Comparison of ENCODE assay signal across 8 cellular contexts in genomic region chr20:50193169-50193850, GRCh38. TPM values are rescaled to one million over a fixed set of nuclear protein-coding genes. Genes with fewer than 3 reads are reported as not detected.
A peak's percentile ranks its signal among the peaks of the same experiment; 100 is the strongest.
DNase-seq lines count a peak whose midpoint lies in the region; ATAC-seq and TF ChIP-seq lines count a peak whose summit lies in the region.

No MANE protein-coding gene starts in this region.

- H3K27ac Mint-ChIP-seq in T-cell, result peak overlapping the region; percentile 48 to 96

- peak overlapping the region; percentile 87 to 95 (median 94) for H3K4me3 Mint-ChIP-seq in T-cell

- in situ Hi-C loops in GM13976 (cut with MboI; ENCODE audit: low sequenced_read_pairs, unreplicated experiment), result no loop called here

- no peak for ATAC-seq in T-cell (replicated peaks in 1 of 4)

- CTCF ChIA-PET in T-cell (lab: Charles Lee), result no interaction called here

- DNase-seq in GM12865 (ENCODE audit: low read depth) (no peak), T-cell (no peak), foreskin fibroblast (peak in 1 of 2 donors; percentile 63), retinal pigment epithelial cell (ENCODE audit: low read depth) (no peak), RPMI8226 (no peak), GM13976 (ENCODE audit: low spot score) (no peak), GDM1 (lab: John Stamatoyannopoulos, UW) (no peak), activated gamma-delta T cell (lab: John Stamatoyannopoulos, UW) (no peak)

- H3K36me3 Mint-ChIP-seq in T-cell, result peaks cover 6% of the 10 kb centered on the region

- no peak for TF ChIP-seq CTCF in GM12865 (IDR thresholded peaks at IDR 0.05; ENCODE audit: insufficient read depth, low read depth, low read length, missing control alignments)
- no peak for TF ChIP-seq CTCF in foreskin fibroblast (IDR thresholded peaks at IDR 0.05; ENCODE audit: low read depth, low read length)
- peak; percentile 0 for TF ChIP-seq CTCF in retinal pigment epithelial cell (conservative IDR thresholded peaks at IDR 0.05; ENCODE audit: low read depth, low read length)
- no peak for TF ChIP-seq CTCF in GM13976 (IDR thresholded peaks at IDR 0.05; ENCODE audit: borderline replicate concordance, control extremely low read depth, extremely low read depth, insufficient read depth, missing control alignments)

- H3K4me1 Mint-ChIP-seq in T-cell, result peaks cover 18 to 30% (median 28%) of the 10 kb centered on the region in 3 donors

- no peaks in the 10 kb centered on the region for H3K27me3 Mint-ChIP-seq in T-cell

- POLR2A ChIA-PET in T-cell (lab: Charles Lee), result no interaction called here

- H3K9me3 Mint-ChIP-seq in T-cell, result no peaks in the 10 kb centered on the region

- H3K4me3 ChIP-seq in GM12865 (ENCODE audit: low read depth, low read length) (peak overlapping the region; percentile 77), foreskin fibroblast (ENCODE audit: low read depth in 1 of 2, low read length in 2 of 2) (peak overlapping the region; percentile 98 to 100), retinal pigment epithelial cell (ENCODE audit: low read length) (peak overlapping the region; percentile 97)

RNA-seq across cellular contexts. Expression of gene CEBPB, which starts 2.7 kb away (rescaled TPM):
- total RNA-seq in T-cell, result 10 to 100 TPM; 25.8 to 53.8 (median 48.0) TPM

RNA-seq across cellular contexts. Expression of gene PEDS1, which starts 39.8 kb away (rescaled TPM):
- total RNA-seq in T-cell, result 10 to 100 TPM; 17.6 to 20.0 (median 18.3) TPM
